ENCODE assay signal across 14 cellular contexts in the genomic region with DNA sequence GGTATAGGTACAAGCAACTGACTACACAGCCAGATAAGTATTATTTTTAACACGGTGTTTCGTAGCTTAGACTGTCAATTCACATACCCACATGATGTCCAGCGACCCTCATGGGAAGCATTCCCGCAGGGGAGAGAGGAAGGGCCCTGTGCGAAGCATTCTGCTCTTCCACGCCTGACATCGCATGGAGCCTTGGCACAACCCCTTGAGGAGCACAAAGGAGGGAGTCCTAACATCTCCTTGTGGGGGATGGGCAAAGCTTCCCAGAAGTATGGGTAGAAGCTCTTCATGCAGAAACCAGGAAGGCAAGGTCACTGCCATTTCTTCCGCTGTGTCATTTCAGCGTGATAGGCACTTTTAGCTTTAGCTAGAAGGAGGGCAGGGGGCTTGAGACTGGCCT. TPM values are rescaled to one million over a fixed set of nuclear protein-coding genes. Genes with fewer than 3 reads are reported as not detected.
DNase-seq lines count a peak whose midpoint lies in the region; ATAC-seq and TF ChIP-seq lines count a peak whose summit lies in the region.
"Had no signal": no experiment of that assay in that cellular context is flagged by ENCODE, and none has a peak within 500 bp of the region (broad histone marks: within the 10 kb centered on the region; RNA-seq: fewer than 3 reads in every experiment).

No MANE protein-coding gene starts in this region.

- no peaks in the 10 kb centered on the region for H3K9me2 ChIP-seq in GM23248 (ENCODE audit: insufficient read depth)
- H3K9me2 ChIP-seq in hepatocyte (replicated peaks; ENCODE audit: insufficient read depth), result no peaks in the 10 kb centered on the region

- TF ChIP-seq POLR2A in spleen (IDR thresholded peaks at IDR 0.05) (no peak), erythroblast (IDR thresholded peaks at IDR 0.05; ENCODE audit: low read length) (no peak)

- H3K36me3 ChIP-seq in GM23248 (ENCODE audit: low read depth) (no peaks in the 10 kb centered on the region), SJSA1 (no peaks in the 10 kb centered on the region), hepatocyte (replicated peaks; ENCODE audit: insufficient read depth, low read depth) (no peaks in the 10 kb centered on the region), spleen (no peaks in the 10 kb centered on the region)
- H3K36me3 ChIP-seq: uterus had no signal

- TF ChIP-seq CTCF in hepatocyte (IDR thresholded peaks at IDR 0.05; ENCODE audit: poor library complexity) (no peak), spleen (IDR thresholded peaks at IDR 0.05 in 8 of 11, conservative IDR thresholded peaks at IDR 0.05 in 3 of 11) (no peak)

- H2AFZ ChIP-seq in GM23248 (peak overlapping the region; percentile 32; the same call in 1 of the 2 replicates), hepatocyte (no peak overlapping the region)

- ATAC-seq in HG03108 (IDR thresholded peaks at IDR 0.05; ENCODE audit: unreplicated experiment) (no peak), GM18858 (IDR thresholded peaks at IDR 0.05; ENCODE audit: unreplicated experiment) (no peak)
- ATAC-seq: activated CD8-positive, alpha-beta T cell treated with anti-CD3 and anti-CD28 coated beads for 36 hours had no signal

- H3K9me3 ChIP-seq in GM23248 (ENCODE audit: low read depth) (no peaks in the 10 kb centered on the region), SJSA1 (replicated peaks) (no peaks in the 10 kb centered on the region), hepatocyte (ENCODE audit: low read depth) (no peaks in the 10 kb centered on the region), spleen (no peaks in the 10 kb centered on the region)
- H3K9me3 ChIP-seq: uterus had no signal

- intact Hi-C loops in spleen (cut with DNase I; ENCODE audit: low total_unique reads), result loop anchor here (10.0 kb wide), 1 partner anchor 119 kb away; the partner anchor contains the start of gene FBXL22

- in situ Hi-C loops in GM23248 (cut with MboI), result no loop called here

- 88 to 91% methylated on average over 9 of the region's 9 CpGs for WGBS in GM23248 (ENCODE audit: low coverage in 1 of 2, low lambda C conversion rate in 2 of 2, missing lambda C conversion rate in 2 of 2), 2 experiments
- WGBS in hepatocyte (ENCODE audit: low lambda C conversion rate, missing lambda C conversion rate), result 95% methylated on average over 9 of the region's 9 CpGs
- 89 to 95% (median 93%) methylated on average over 9 of the region's 9 CpGs for WGBS in spleen, 5 donors

- H3K27ac ChIP-seq in GM23248, result peak overlapping the region; percentile 50
- peak overlapping the region; percentile 33 for H3K27ac ChIP-seq in SJSA1
- H3K27ac ChIP-seq in hepatocyte, result peak overlapping the region; percentile 91
- peak overlapping the region in 7 of 8 donors; percentile 75 to 86 (median 76) for H3K27ac ChIP-seq in spleen

- H3K4me3 ChIP-seq in GM23248 (no peak overlapping the region), SJSA1 (no peak overlapping the region), hepatocyte (no peak overlapping the region), spleen (no peak overlapping the region)
- H3K4me3 ChIP-seq: uterus had no signal

- H3K9ac ChIP-seq in GM23248, result peak overlapping the region; percentile 24; the same call in 1 of the 2 replicates

- DNase-seq in GM23248 (no peak), SJSA1 (ENCODE audit: low read depth in 1 of 2, low spot score in 2 of 2) (no peak), hepatocyte (ENCODE audit: low spot score) (no peak), spleen (no peak), erythroblast (lab: John Stamatoyannopoulos, UW) (no peak)
- DNase-seq: activated CD8-positive, alpha-beta T cell treated with anti-CD3 and anti-CD28 coated beads for 36 hours; COR-L47; NCI-H2029 treated with DMSO at 0.1 percent for 48 hours; NCI-H774; Right ventricle myocardium superior; stimulated activated CD4-positive, alpha-beta T cell treated with anti-CD3 and anti-CD28 coated beads, Interleukin-4, amount 100 ng/mL, for 24 hours; uterus had no signal

- H3K79me2 ChIP-seq in GM23248 (ENCODE audit: insufficient read depth) (no peaks in the 10 kb centered on the region), hepatocyte (no peaks in the 10 kb centered on the region)

- peaks cover 35% of the 10 kb centered on the region for H3F3A ChIP-seq in GM23248 (ENCODE audit: insufficient read depth)

- H4K20me1 ChIP-seq in GM23248 (ENCODE audit: insufficient read depth) (no peaks in the 10 kb centered on the region), hepatocyte (ENCODE audit: insufficient read depth, poor library complexity, severe bottlenecking) (no peaks in the 10 kb centered on the region)

- peaks cover 43% of the 10 kb centered on the region for H3K4me1 ChIP-seq in GM23248 (ENCODE audit: insufficient read depth)
- peaks cover 37% of the 10 kb centered on the region for H3K4me1 ChIP-seq in SJSA1 (replicated peaks)
- peaks cover 51% of the 10 kb centered on the region for H3K4me1 ChIP-seq in hepatocyte (ENCODE audit: insufficient read depth)
- peaks cover 35 to 81% (median 69%) of the 10 kb centered on the region in 6 donors for H3K4me1 ChIP-seq in spleen
- H3K4me1 ChIP-seq: uterus had no signal

- H3K27me3 ChIP-seq in GM23248 (replicated peaks; ENCODE audit: insufficient read depth) (no peaks in the 10 kb centered on the region), SJSA1 (replicated peaks) (no peaks in the 10 kb centered on the region), hepatocyte (no peaks in the 10 kb centered on the region), spleen (replicated peaks in 1 of 7) (no peaks in the 10 kb centered on the region)
- H3K27me3 ChIP-seq: uterus had no signal

- peak overlapping the region; percentile 36 for H3K4me2 ChIP-seq in GM23248 (ENCODE audit: unreplicated experiment)
- H3K4me2 ChIP-seq in hepatocyte, result no peak overlapping the region

RNA-seq across cellular contexts. Expression of gene USP3, which starts 28.7 kb away (rescaled TPM):
- 21.0 and 24.5 TPM in 2 replicates for total RNA-seq in GM23248 (2014; rRNA removed; shearing (Covaris generic))
- polyA plus RNA-seq in GM23248 (2016; fragmentation: Nextera tagmentation; extraction: Ambion mirVana), result 15.4 and 16.1 TPM in 2 replicates
- total RNA-seq in SJSA1 (2014; rRNA removed; shearing (Covaris generic)), result 28.0 and 28.5 TPM in 2 replicates
- total RNA-seq in hepatocyte, result 55.4 and 61.2 TPM in 2 replicates
- 25.7 and 30.5 TPM in 2 replicates for polyA plus RNA-seq in hepatocyte
- total RNA-seq in spleen, result 100 to 1,000 TPM in 4 of 7 donors, 10 to 100 TPM in 3; 82.0 to 136 (median 112) TPM
- polyA plus RNA-seq in spleen, result 10 to 100 TPM; 29.5 to 48.4 (median 38.4) TPM

Comparison
In these comparisons a context has a peak if more than half of its experiments do, and no peak if none do; other contexts are left out.
1. H3K27ac ChIP-seq: peak in every context shown above with its lines; median percentile 91 in hepatocyte; 76 in spleen; 50 in GM23248; 33 in SJSA1.